1 cellular context compared by ENCODE assay signal in the genomic region with DNA sequence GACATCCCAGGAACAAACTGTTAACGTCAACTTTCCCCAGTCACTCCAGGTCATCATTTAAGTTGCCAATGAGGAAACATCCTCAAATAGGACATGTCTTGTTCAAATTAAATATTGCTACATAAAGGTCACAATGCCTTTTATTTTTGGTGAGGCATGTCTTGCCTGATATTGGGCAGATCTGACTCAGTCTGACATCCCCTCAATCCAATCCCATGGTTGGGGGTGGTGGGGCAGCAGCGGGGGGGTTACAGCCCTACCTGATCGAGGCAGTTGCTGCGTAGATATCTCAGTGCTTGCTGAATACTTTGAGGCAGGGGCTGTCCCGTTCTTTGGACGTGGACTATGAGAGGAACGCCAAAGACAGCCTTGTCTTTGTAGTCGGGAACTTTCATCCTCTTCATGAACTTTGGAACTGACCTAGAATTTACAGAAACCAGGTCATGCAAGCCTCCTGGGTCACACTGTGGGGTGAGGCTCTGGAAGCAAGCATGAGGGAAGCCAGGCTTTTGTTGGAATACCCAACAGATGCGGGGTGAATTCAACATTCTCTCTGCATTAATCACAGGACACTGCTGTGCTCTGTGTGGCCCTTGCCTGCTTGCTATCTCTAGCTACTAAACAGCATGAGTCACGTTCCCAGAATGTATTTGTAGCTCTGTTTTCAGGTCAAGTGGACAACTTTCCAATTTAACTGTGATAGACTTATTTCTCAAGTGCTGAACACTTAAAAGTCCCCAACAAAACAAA.
TF ChIP-seq lines count a peak whose summit lies in the region.

No MANE protein-coding gene starts in this region.

TF ChIP-seq in HepG2, 621 proteins besides CTCF, POLR2A, EP300 and RAD21 (continued from another document and continues in another):
- TF ChIP-seq ZNF503 (CRISPR knock-in tag; IDR thresholded peaks at IDR 0.05) (peak; percentile 86), NFYB (CRISPR knock-in tag; IDR thresholded peaks at IDR 0.05) (0 out of 2 replicates have a peak, but pooled peaks have one; percentile 28), ZNF777 (CRISPR knock-in tag; IDR thresholded peaks at IDR 0.05) (0 out of 2 replicates have a peak, but pooled peaks have one; percentile 44), ZNF34 (CRISPR knock-in tag; IDR thresholded peaks at IDR 0.05; ENCODE audit: borderline replicate concordance) (no peak), ZNF430 (CRISPR knock-in tag; IDR thresholded peaks at IDR 0.05) (peak; percentile 67; the same call in 1 of the 2 replicates), TGIF2 (CRISPR knock-in tag; IDR thresholded peaks at IDR 0.05) (peak; percentile 15; the same call in 1 of the 2 replicates), ZNF234 (CRISPR knock-in tag; conservative IDR thresholded peaks at IDR 0.05) (no peak), ZSCAN21 (CRISPR knock-in tag; IDR thresholded peaks at IDR 0.05; ENCODE audit: borderline replicate concordance) (0 out of 2 replicates have a peak, but pooled peaks have one; percentile 54), HIVEP1 (CRISPR knock-in tag; IDR thresholded peaks at IDR 0.05) (peak; percentile 75; the same call in 1 of the 2 replicates), JDP2 (CRISPR knock-in tag; IDR thresholded peaks at IDR 0.05; ENCODE audit: borderline replicate concordance) (no peak; the same call in 1 of the 2 replicates), ZNF75D (CRISPR knock-in tag; IDR thresholded peaks at IDR 0.05; ENCODE audit: borderline replicate concordance) (no peak), PPARG (CRISPR knock-in tag; conservative IDR thresholded peaks at IDR 0.05) (peak; percentile 68; the same call in 1 of the 2 replicates), CBX5 (CRISPR knock-in tag; IDR thresholded peaks at IDR 0.05; ENCODE audit: borderline replicate concordance) (peak; percentile 70; the same call in 1 of the 2 replicates), GABPA (IDR thresholded peaks at IDR 0.05; ENCODE audit: low read depth, low read length) (no peak), GABPA (CRISPR knock-in tag; IDR thresholded peaks at IDR 0.05; ENCODE audit: low read depth) (peak; percentile 44; the same call in 1 of the 2 replicates), BCLAF1 (IDR thresholded peaks at IDR 0.05) (no peak), ZNF883 (CRISPR knock-in tag; IDR thresholded peaks at IDR 0.05; ENCODE audit: not compliant biosample characterization) (no peak), TBX2 (CRISPR knock-in tag; IDR thresholded peaks at IDR 0.05; ENCODE audit: borderline replicate concordance) (peak; percentile 93), ZNF264 (CRISPR knock-in tag; IDR thresholded peaks at IDR 0.05) (peak; percentile 89), ZNF337 (CRISPR knock-in tag; IDR thresholded peaks at IDR 0.05; ENCODE audit: borderline replicate concordance, low read depth) (no peak), NCOA2 (CRISPR knock-in tag; IDR thresholded peaks at IDR 0.05) (peak; percentile 95), PHF8 (CRISPR knock-in tag; IDR thresholded peaks at IDR 0.05) (0 out of 2 replicates have a peak, but pooled peaks have one; percentile 23), ZNF609 (CRISPR knock-in tag; IDR thresholded peaks at IDR 0.05; ENCODE audit: borderline replicate concordance) (peak; percentile 88), NCOR1 (IDR thresholded peaks at IDR 0.05; ENCODE audit: borderline replicate concordance, low read length) (peak; percentile 99), SKI (IDR thresholded peaks at IDR 0.05; ENCODE audit: partially characterized antibody) (peak; percentile 82), ZKSCAN8 (CRISPR knock-in tag; IDR thresholded peaks at IDR 0.05; ENCODE audit: borderline replicate concordance) (peak; percentile 98), REPIN1 (CRISPR knock-in tag; IDR thresholded peaks at IDR 0.05; ENCODE audit: borderline replicate concordance, low read depth) (peak; percentile 83; the same call in 1 of the 2 replicates), ZNF850 (CRISPR knock-in tag; conservative IDR thresholded peaks at IDR 0.05) (no peak), NR2F2 (IDR thresholded peaks at IDR 0.05; ENCODE audit: borderline replicate concordance, low read depth) (peak; percentile 80), ONECUT2 (CRISPR knock-in tag; IDR thresholded peaks at IDR 0.05) (0 out of 2 replicates have a peak, but pooled peaks have one; percentile 41), ZFP37 (CRISPR knock-in tag; IDR thresholded peaks at IDR 0.05; ENCODE audit: borderline replicate concordance) (0 out of 2 replicates have a peak, but pooled peaks have one; percentile 20)
- TF ChIP-seq, protein P1, sequence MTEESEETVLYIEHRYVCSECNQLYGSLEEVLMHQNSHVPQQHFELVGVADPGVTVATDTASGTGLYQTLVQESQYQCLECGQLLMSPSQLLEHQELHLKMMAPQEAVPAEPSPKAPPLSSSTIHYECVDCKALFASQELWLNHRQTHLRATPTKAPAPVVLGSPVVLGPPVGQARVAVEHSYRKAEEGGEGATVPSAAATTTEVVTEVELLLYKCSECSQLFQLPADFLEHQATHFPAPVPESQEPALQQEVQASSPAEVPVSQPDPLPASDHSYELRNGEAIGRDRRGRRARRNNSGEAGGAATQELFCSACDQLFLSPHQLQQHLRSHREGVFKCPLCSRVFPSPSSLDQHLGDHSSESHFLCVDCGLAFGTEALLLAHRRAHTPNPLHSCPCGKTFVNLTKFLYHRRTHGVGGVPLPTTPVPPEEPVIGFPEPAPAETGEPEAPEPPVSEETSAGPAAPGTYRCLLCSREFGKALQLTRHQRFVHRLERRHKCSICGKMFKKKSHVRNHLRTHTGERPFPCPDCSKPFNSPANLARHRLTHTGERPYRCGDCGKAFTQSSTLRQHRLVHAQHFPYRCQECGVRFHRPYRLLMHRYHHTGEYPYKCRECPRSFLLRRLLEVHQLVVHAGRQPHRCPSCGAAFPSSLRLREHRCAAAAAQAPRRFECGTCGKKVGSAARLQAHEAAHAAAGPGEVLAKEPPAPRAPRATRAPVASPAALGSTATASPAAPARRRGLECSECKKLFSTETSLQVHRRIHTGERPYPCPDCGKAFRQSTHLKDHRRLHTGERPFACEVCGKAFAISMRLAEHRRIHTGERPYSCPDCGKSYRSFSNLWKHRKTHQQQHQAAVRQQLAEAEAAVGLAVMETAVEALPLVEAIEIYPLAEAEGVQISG (CRISPR knock-in tag; IDR thresholded peaks at IDR 0.05), result peak; percentile 77
- TF ChIP-seq, protein P2, sequence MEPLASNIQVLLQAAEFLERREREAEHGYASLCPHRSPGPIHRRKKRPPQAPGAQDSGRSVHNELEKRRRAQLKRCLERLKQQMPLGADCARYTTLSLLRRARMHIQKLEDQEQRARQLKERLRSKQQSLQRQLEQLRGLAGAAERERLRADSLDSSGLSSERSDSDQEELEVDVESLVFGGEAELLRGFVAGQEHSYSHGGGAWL (CRISPR knock-in tag; IDR thresholded peaks at IDR 0.05), result no peak
- TF ChIP-seq, protein P3, sequence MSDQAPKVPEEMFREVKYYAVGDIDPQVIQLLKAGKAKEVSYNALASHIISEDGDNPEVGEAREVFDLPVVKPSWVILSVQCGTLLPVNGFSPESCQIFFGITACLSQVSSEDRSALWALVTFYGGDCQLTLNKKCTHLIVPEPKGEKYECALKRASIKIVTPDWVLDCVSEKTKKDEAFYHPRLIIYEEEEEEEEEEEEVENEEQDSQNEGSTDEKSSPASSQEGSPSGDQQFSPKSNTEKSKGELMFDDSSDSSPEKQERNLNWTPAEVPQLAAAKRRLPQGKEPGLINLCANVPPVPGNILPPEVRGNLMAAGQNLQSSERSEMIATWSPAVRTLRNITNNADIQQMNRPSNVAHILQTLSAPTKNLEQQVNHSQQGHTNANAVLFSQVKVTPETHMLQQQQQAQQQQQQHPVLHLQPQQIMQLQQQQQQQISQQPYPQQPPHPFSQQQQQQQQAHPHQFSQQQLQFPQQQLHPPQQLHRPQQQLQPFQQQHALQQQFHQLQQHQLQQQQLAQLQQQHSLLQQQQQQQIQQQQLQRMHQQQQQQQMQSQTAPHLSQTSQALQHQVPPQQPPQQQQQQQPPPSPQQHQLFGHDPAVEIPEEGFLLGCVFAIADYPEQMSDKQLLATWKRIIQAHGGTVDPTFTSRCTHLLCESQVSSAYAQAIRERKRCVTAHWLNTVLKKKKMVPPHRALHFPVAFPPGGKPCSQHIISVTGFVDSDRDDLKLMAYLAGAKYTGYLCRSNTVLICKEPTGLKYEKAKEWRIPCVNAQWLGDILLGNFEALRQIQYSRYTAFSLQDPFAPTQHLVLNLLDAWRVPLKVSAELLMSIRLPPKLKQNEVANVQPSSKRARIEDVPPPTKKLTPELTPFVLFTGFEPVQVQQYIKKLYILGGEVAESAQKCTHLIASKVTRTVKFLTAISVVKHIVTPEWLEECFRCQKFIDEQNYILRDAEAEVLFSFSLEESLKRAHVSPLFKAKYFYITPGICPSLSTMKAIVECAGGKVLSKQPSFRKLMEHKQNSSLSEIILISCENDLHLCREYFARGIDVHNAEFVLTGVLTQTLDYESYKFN (CRISPR knock-in tag; conservative IDR thresholded peaks at IDR 0.05), result peak; percentile 97
- TF ChIP-seq, protein P4, sequence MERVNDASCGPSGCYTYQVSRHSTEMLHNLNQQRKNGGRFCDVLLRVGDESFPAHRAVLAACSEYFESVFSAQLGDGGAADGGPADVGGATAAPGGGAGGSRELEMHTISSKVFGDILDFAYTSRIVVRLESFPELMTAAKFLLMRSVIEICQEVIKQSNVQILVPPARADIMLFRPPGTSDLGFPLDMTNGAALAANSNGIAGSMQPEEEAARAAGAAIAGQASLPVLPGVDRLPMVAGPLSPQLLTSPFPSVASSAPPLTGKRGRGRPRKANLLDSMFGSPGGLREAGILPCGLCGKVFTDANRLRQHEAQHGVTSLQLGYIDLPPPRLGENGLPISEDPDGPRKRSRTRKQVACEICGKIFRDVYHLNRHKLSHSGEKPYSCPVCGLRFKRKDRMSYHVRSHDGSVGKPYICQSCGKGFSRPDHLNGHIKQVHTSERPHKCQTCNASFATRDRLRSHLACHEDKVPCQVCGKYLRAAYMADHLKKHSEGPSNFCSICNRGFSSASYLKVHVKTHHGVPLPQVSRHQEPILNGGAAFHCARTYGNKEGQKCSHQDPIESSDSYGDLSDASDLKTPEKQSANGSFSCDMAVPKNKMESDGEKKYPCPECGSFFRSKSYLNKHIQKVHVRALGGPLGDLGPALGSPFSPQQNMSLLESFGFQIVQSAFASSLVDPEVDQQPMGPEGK (CRISPR knock-in tag; IDR thresholded peaks at IDR 0.05), result peak; percentile 95
